ENCODE assay signal across 8 cellular contexts in the genomic region with DNA sequence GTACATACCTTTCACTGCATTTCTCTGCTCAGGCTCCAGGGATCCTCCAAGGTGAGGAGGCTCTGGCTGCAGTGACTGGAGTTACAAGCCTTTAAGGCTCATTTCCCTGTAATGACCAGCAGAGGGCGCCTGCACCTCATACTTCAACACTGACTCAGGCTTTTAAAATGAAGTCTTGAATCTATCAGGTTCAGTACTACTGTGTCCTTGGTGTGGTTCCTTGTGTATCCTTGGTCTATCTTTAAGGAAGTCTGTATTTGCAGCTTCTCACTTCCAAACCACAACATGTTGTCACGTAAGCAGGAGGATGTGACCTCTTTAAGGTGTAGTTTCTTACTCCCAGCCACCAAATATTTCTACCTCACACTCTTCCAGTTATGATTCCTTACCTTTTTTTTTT. TPM values are rescaled to one million over a fixed set of nuclear protein-coding genes. Genes with fewer than 3 reads are reported as not detected.
A peak's percentile ranks its signal among the peaks of the same experiment; 100 is the strongest.
DNase-seq lines count a peak whose midpoint lies in the region; ATAC-seq and TF ChIP-seq lines count a peak whose summit lies in the region.

No MANE protein-coding gene starts in this region.

- no peaks in the 10 kb centered on the region for H3K9me2 ChIP-seq in PC-3 (replicated peaks; ENCODE audit: low read length)

- H3K9me3 Mint-ChIP-seq in activated T-cell treated with anti-CD3 and anti-CD28 coated beads, Interleukin-2, amount 50 U/mL, for 24 hours = no peaks in the 10 kb centered on the region
- no peaks in the 10 kb centered on the region for H3K9me3 Mint-ChIP-seq in neural crest cell

- H3K4me1 Mint-ChIP-seq in activated T-cell treated with anti-CD3 and anti-CD28 coated beads, Interleukin-2, amount 50 U/mL, for 24 hours (ENCODE audit: low read depth) = peaks cover 8% of the 10 kb centered on the region
- H3K4me1 Mint-ChIP-seq in neural crest cell = peaks cover 7% of the 10 kb centered on the region

- ATAC-seq in GM21786 (IDR thresholded peaks at IDR 0.05; ENCODE audit: unreplicated experiment) (peak; percentile 92), PC-3 (peak; percentile 88)

- no peaks in the 10 kb centered on the region for H3F3A ChIP-seq in PC-3 (ENCODE audit: low read length, unreplicated experiment)

- no TSS peak for BruUV-seq in PC-3 (replicated peaks; lab: Mats Ljungman, UMichigan)

- POLR2A ChIA-PET in PC-3 (lab: Charles Lee; ENCODE audit: unreplicated experiment) = interaction anchor here (0.5 to 1.3 kb wide), 4 partner anchors 134 to 297 kb away, joined by 3 to 5 read pairs (median 3); partner anchors contain the start of gene PHLDB2

- intact Hi-C loops in PC-3 (cut with micrococcal nuclease) = loop anchor here (1.0 to 5.0 kb wide), 9 partner anchors 27 to 295 kb away; no protein-coding TSS in a partner anchor

- H3K4me3 Mint-ChIP-seq in activated T-cell treated with anti-CD3 and anti-CD28 coated beads, Interleukin-2, amount 50 U/mL, for 24 hours = no peak overlapping the region
- H3K4me3 Mint-ChIP-seq in neural crest cell = no peak overlapping the region

- no peak overlapping the region for H3K27ac ChIP-seq in KMS-11
- H3K27ac ChIP-seq in PC-3 (ENCODE audit: low read length) = peak overlapping the region; percentile 25
- no peak overlapping the region for H3K27ac ChIP-seq in fibroblast of lung (ENCODE audit: insufficient read depth, low read length)
- H3K27ac ChIP-seq in subcutaneous abdominal adipose tissue (ENCODE audit: low read depth, low read length) = peak overlapping the region; percentile 76

- peaks cover 11% of the 10 kb centered on the region for H3K4me1 ChIP-seq in KMS-11 (ENCODE audit: low read depth, poor library complexity, severe bottlenecking)
- peaks cover 35% of the 10 kb centered on the region for H3K4me1 ChIP-seq in PC-3 (ENCODE audit: insufficient read depth, low read length)
- H3K4me1 ChIP-seq in fibroblast of lung (ENCODE audit: control insufficient read depth, extremely low read depth, insufficient read depth, low read length) = no peaks in the 10 kb centered on the region
- H3K4me1 ChIP-seq in subcutaneous abdominal adipose tissue (ENCODE audit: control insufficient read depth in 5 of 5, insufficient read depth in 5 of 5, low read length in 5 of 5) = peaks cover 0 to 35% (median 28%) of the 10 kb centered on the region in 5 donors

- H3K36me3 ChIP-seq in KMS-11 (ENCODE audit: insufficient read depth) = no peaks in the 10 kb centered on the region
- H3K36me3 ChIP-seq in PC-3 (ENCODE audit: low read depth, low read length) = peaks cover 11% of the 10 kb centered on the region; the same call in 1 of the 2 replicates
- H3K36me3 ChIP-seq in fibroblast of lung (ENCODE audit: control insufficient read depth, insufficient read depth, low read length) = no peaks in the 10 kb centered on the region
- H3K36me3 ChIP-seq in subcutaneous abdominal adipose tissue (ENCODE audit: control insufficient read depth in 5 of 5, insufficient read depth in 5 of 5, low read length in 5 of 5) = no peaks in the 10 kb centered on the region

- CTCF ChIA-PET in PC-3 (lab: Charles Lee) = interaction anchor here (0.6 to 6.3 kb wide), 11 partner anchors 49 to 649 kb away, joined by 3 to 76 read pairs (median 4); partner anchors contain the start of gene PHLDB2

- H3K9ac ChIP-seq in KMS-11 = no peak overlapping the region
- H3K9ac ChIP-seq in PC-3 (ENCODE audit: low read length) = no peak overlapping the region
- no peak overlapping the region for H3K9ac ChIP-seq in fibroblast of lung (ENCODE audit: insufficient read depth, low read length)
- peak overlapping the region in 1 of 5 donors; percentile 70 for H3K9ac ChIP-seq in subcutaneous abdominal adipose tissue (ENCODE audit: low read length in 5 of 5)

- no peaks in the 10 kb centered on the region for H3K9me3 ChIP-seq in PC-3 (ENCODE audit: low read length)
- no peaks in the 10 kb centered on the region for H3K9me3 ChIP-seq in fibroblast of lung (ENCODE audit: control insufficient read depth, insufficient read depth, low read depth, low read length)
- H3K9me3 ChIP-seq in subcutaneous abdominal adipose tissue (ENCODE audit: control insufficient read depth in 5 of 5, low read length in 5 of 5) = no peaks in the 10 kb centered on the region

- H3K4me2 ChIP-seq in KMS-11 = no peak overlapping the region
- 0 out of 2 replicates have a peak overlapping the region, but pooled peaks have one; percentile 20 for H3K4me2 ChIP-seq in PC-3 (ENCODE audit: low read length)
- H3K4me2 ChIP-seq in fibroblast of lung (ENCODE audit: extremely low read depth, insufficient read depth, low read length) = no peak overlapping the region

- DNase-seq in EL (peak; percentile 85), PC-3 (peak; percentile 97), fibroblast of lung (ENCODE audit: low read depth in 2 of 2) (peak; percentile 84 to 89), neural crest cell (ENCODE audit: low read depth, low spot score) (peak; percentile 51)
- DNase-seq in activated T-cell treated with anti-CD3 and anti-CD28 coated beads, Interleukin-2, amount 50 U/mL, for 24 hours = peak; percentile 65

- no peaks in the 10 kb centered on the region for H3K27me3 ChIP-seq in KMS-11 (ENCODE audit: insufficient read depth, low read depth)
- no peaks in the 10 kb centered on the region for H3K27me3 ChIP-seq in PC-3 (ENCODE audit: low read length)
- no peaks in the 10 kb centered on the region for H3K27me3 ChIP-seq in fibroblast of lung (ENCODE audit: control insufficient read depth, insufficient read depth, low read length)
- no peaks in the 10 kb centered on the region for H3K27me3 ChIP-seq in subcutaneous abdominal adipose tissue (ENCODE audit: control insufficient read depth in 5 of 5, insufficient read depth in 4 of 5, low read length in 5 of 5)

- H3K27ac Mint-ChIP-seq in activated T-cell treated with anti-CD3 and anti-CD28 coated beads, Interleukin-2, amount 50 U/mL, for 24 hours = peak overlapping the region; percentile 50
- no peak overlapping the region for H3K27ac Mint-ChIP-seq in neural crest cell (ENCODE audit: unreplicated experiment)

- H3K27me3 Mint-ChIP-seq in activated T-cell treated with anti-CD3 and anti-CD28 coated beads, Interleukin-2, amount 50 U/mL, for 24 hours = no peaks in the 10 kb centered on the region
- no peaks in the 10 kb centered on the region for H3K27me3 Mint-ChIP-seq in neural crest cell (ENCODE audit: low read depth)

- peaks cover 69% of the 10 kb centered on the region for H3K36me3 Mint-ChIP-seq in activated T-cell treated with anti-CD3 and anti-CD28 coated beads, Interleukin-2, amount 50 U/mL, for 24 hours (ENCODE audit: low read depth)
- peaks cover 15% of the 10 kb centered on the region for H3K36me3 Mint-ChIP-seq in neural crest cell (ENCODE audit: low read depth)

- TF ChIP-seq CTCF in KMS-11 (conservative IDR thresholded peaks at IDR 0.05; ENCODE audit: low read depth, low read length) = peak; percentile 94
- peak; percentile 98 for TF ChIP-seq CTCF in PC-3 (conservative IDR thresholded peaks at IDR 0.05; ENCODE audit: low read depth, low read length)
- peak; percentile 91 to 92 for TF ChIP-seq CTCF in fibroblast of lung (conservative IDR thresholded peaks at IDR 0.05 in 1 of 2, IDR thresholded peaks at IDR 0.05 in 1 of 2; ENCODE audit: low read depth in 1 of 2, low read length in 2 of 2)
- peak; percentile 96 for TF ChIP-seq CTCF in neural crest cell (conservative IDR thresholded peaks at IDR 0.05)

- H3K4me3 ChIP-seq in KMS-11 (IDR thresholded peaks at IDR 0.05; ENCODE audit: insufficient read depth, low read depth, low read length) (no peak overlapping the region), PC-3 (ENCODE audit: low read length) (no peak overlapping the region), fibroblast of lung (replicated peaks in 1 of 4; ENCODE audit: control extremely low read depth in 1 of 4, insufficient read depth in 1 of 4, low read depth in 3 of 4, low read length in 4 of 4) (no peak overlapping the region), subcutaneous abdominal adipose tissue (ENCODE audit: low read depth in 1 of 5, low read length in 5 of 5) (no peak overlapping the region)

- H2AFZ ChIP-seq in KMS-11 (ENCODE audit: low read depth) = no peak overlapping the region
- H2AFZ ChIP-seq in PC-3 (ENCODE audit: low read length) = no peak overlapping the region
- H2AFZ ChIP-seq in fibroblast of lung (ENCODE audit: low read length) = no peak overlapping the region

- no peaks in the 10 kb centered on the region for H3K79me2 ChIP-seq in KMS-11 (ENCODE audit: insufficient read depth, low read depth)
- peaks cover 6% of the 10 kb centered on the region; the same call in 1 of the 2 replicates for H3K79me2 ChIP-seq in PC-3 (ENCODE audit: low read length)
- no peaks in the 10 kb centered on the region for H3K79me2 ChIP-seq in fibroblast of lung (ENCODE audit: control insufficient read depth, insufficient read depth, low read length)

- H4K20me1 ChIP-seq in KMS-11 (ENCODE audit: insufficient read depth) (no peaks in the 10 kb centered on the region), PC-3 (ENCODE audit: low read length) (no peaks in the 10 kb centered on the region), fibroblast of lung (ENCODE audit: control insufficient read depth, extremely low read depth, insufficient read depth, low read length) (no peaks in the 10 kb centered on the region)

RNA-seq across cellular contexts. Expression of gene PLCXD2, which starts 43.1 kb away (rescaled TPM):
- 8.1 and 10.4 TPM in 2 replicates for total RNA-seq in PC-3 (2014; rRNA removed)
- 0.26 and 0.33 TPM in 2 replicates for total RNA-seq in fibroblast of lung
- polyA plus RNA-seq in fibroblast of lung = 0.17 and 0.24 TPM in 2 replicates
- polyA plus RNA-seq in fibroblast of lung (2012) = 0.13 and 0.14 TPM in 2 replicates
- polyA minus RNA-seq in fibroblast of lung (ENCODE audit: low replicate concordance) = 0.07 and 0.63 TPM in 2 replicates
- total RNA-seq in neural crest cell = 5.7 and 6.8 TPM in 2 replicates

Comparison
In these comparisons a context has a peak if more than half of its experiments do, and no peak if none do; other contexts are left out.
1. H3K27ac ChIP-seq: peak in PC-3 (single experiment) and subcutaneous abdominal adipose tissue (single experiment); none in KMS-11 (single experiment) and fibroblast of lung (single experiment).
2. Peak in every context shown above with its lines, with median percentiles within 50 percentile points of each other: DNase-seq and CTCF ChIP-seq.